ENCODE assay signal across 3 cellular contexts in the genomic region with DNA sequence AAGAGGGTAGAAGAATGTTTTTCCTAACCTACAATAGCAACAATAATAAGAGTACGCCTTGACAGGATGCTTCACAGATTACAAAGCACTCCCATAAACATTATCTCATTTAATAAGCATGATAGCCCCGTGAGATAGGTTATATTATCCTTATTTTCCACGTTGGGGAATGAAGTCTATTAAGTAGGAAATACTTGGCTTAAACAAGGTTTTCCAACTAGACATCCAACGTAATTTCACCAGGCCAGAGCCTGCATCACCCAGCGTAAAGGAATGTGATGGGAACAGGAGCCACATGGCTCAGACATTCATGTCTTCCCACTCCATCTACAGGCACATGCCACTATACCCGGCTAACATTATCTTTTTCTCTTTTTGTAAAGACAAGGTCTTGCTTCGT.
TF ChIP-seq lines count a peak whose summit lies in the region.

No MANE protein-coding gene starts in this region.

TF ChIP-seq in SK-N-SH, 30 proteins besides CTCF, POLR2A, EP300 and RAD21:
- no peak for TF ChIP-seq NFIC (IDR thresholded peaks at IDR 0.05; ENCODE audit: borderline replicate concordance)
- no peak for TF ChIP-seq POLR2AphosphoS5 (IDR thresholded peaks at IDR 0.05; ENCODE audit: low read depth, low read length)
- TF ChIP-seq TEAD4 (IDR thresholded peaks at IDR 0.05; ENCODE audit: borderline replicate concordance, insufficient read depth) = no peak
- TF ChIP-seq GABPA (IDR thresholded peaks at IDR 0.05; ENCODE audit: low read depth) = no peak
- TF ChIP-seq RXRA (IDR thresholded peaks at IDR 0.05; ENCODE audit: borderline replicate concordance, low read depth) = no peak
- TF ChIP-seq, protein P1, sequence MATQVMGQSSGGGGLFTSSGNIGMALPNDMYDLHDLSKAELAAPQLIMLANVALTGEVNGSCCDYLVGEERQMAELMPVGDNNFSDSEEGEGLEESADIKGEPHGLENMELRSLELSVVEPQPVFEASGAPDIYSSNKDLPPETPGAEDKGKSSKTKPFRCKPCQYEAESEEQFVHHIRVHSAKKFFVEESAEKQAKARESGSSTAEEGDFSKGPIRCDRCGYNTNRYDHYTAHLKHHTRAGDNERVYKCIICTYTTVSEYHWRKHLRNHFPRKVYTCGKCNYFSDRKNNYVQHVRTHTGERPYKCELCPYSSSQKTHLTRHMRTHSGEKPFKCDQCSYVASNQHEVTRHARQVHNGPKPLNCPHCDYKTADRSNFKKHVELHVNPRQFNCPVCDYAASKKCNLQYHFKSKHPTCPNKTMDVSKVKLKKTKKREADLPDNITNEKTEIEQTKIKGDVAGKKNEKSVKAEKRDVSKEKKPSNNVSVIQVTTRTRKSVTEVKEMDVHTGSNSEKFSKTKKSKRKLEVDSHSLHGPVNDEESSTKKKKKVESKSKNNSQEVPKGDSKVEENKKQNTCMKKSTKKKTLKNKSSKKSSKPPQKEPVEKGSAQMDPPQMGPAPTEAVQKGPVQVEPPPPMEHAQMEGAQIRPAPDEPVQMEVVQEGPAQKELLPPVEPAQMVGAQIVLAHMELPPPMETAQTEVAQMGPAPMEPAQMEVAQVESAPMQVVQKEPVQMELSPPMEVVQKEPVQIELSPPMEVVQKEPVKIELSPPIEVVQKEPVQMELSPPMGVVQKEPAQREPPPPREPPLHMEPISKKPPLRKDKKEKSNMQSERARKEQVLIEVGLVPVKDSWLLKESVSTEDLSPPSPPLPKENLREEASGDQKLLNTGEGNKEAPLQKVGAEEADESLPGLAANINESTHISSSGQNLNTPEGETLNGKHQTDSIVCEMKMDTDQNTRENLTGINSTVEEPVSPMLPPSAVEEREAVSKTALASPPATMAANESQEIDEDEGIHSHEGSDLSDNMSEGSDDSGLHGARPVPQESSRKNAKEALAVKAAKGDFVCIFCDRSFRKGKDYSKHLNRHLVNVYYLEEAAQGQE (IDR thresholded peaks at IDR 0.05; ENCODE audit: low read depth, low read length) = no peak
- TF ChIP-seq NRF1 (IDR thresholded peaks at IDR 0.05; ENCODE audit: low read depth, low read length) = no peak
- TF ChIP-seq, protein P2, sequence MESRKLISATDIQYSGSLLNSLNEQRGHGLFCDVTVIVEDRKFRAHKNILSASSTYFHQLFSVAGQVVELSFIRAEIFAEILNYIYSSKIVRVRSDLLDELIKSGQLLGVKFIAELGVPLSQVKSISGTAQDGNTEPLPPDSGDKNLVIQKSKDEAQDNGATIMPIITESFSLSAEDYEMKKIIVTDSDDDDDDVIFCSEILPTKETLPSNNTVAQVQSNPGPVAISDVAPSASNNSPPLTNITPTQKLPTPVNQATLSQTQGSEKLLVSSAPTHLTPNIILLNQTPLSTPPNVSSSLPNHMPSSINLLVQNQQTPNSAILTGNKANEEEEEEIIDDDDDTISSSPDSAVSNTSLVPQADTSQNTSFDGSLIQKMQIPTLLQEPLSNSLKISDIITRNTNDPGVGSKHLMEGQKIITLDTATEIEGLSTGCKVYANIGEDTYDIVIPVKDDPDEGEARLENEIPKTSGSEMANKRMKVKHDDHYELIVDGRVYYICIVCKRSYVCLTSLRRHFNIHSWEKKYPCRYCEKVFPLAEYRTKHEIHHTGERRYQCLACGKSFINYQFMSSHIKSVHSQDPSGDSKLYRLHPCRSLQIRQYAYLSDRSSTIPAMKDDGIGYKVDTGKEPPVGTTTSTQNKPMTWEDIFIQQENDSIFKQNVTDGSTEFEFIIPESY (IDR thresholded peaks at IDR 0.05; ENCODE audit: borderline replicate concordance, low read depth) = no peak
- no peak for TF ChIP-seq SMC3 (IDR thresholded peaks at IDR 0.05; ENCODE audit: low read depth, low read length)
- TF ChIP-seq EZH2phosphoT487 (IDR thresholded peaks at IDR 0.05; ENCODE audit: borderline replicate concordance, low read depth) = no peak
- no peak for TF ChIP-seq GATA2 (CRISPR knock-in tag; IDR thresholded peaks at IDR 0.05)

TF ChIP-seq in SK-N-SH treated with all-trans-retinoic acid at 6 μM for 48 hours, 23 proteins besides CTCF, POLR2A, EP300 and RAD21:
- no peak for TF ChIP-seq ZFP3 (CRISPR knock-in tag; IDR thresholded peaks at IDR 0.05)
- TF ChIP-seq, protein P3, sequence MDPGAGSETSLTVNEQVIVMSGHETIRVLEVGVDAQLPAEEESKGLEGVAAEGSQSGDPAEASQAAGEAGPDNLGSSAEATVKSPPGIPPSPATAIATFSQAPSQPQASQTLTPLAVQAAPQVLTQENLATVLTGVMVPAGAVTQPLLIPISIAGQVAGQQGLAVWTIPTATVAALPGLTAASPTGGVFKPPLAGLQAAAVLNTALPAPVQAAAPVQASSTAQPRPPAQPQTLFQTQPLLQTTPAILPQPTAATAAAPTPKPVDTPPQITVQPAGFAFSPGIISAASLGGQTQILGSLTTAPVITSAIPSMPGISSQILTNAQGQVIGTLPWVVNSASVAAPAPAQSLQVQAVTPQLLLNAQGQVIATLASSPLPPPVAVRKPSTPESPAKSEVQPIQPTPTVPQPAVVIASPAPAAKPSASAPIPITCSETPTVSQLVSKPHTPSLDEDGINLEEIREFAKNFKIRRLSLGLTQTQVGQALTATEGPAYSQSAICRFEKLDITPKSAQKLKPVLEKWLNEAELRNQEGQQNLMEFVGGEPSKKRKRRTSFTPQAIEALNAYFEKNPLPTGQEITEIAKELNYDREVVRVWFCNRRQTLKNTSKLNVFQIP (CRISPR knock-in tag; IDR thresholded peaks at IDR 0.05; ENCODE audit: borderline replicate concordance, low read depth) = no peak
- TF ChIP-seq TOX (CRISPR knock-in tag; IDR thresholded peaks at IDR 0.05; ENCODE audit: borderline replicate concordance) = no peak
- TF ChIP-seq, protein P4, sequence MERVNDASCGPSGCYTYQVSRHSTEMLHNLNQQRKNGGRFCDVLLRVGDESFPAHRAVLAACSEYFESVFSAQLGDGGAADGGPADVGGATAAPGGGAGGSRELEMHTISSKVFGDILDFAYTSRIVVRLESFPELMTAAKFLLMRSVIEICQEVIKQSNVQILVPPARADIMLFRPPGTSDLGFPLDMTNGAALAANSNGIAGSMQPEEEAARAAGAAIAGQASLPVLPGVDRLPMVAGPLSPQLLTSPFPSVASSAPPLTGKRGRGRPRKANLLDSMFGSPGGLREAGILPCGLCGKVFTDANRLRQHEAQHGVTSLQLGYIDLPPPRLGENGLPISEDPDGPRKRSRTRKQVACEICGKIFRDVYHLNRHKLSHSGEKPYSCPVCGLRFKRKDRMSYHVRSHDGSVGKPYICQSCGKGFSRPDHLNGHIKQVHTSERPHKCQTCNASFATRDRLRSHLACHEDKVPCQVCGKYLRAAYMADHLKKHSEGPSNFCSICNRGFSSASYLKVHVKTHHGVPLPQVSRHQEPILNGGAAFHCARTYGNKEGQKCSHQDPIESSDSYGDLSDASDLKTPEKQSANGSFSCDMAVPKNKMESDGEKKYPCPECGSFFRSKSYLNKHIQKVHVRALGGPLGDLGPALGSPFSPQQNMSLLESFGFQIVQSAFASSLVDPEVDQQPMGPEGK (CRISPR knock-in tag; IDR thresholded peaks at IDR 0.05; ENCODE audit: borderline replicate concordance) = no peak
- no peak for TF ChIP-seq CSDC2 (CRISPR knock-in tag; IDR thresholded peaks at IDR 0.05)
- no peak for TF ChIP-seq ARNTL (CRISPR knock-in tag; IDR thresholded peaks at IDR 0.05; ENCODE audit: borderline replicate concordance, low read depth)
- no peak for TF ChIP-seq ESRRG (CRISPR knock-in tag; IDR thresholded peaks at IDR 0.05)
- TF ChIP-seq ZFP30 (CRISPR knock-in tag; IDR thresholded peaks at IDR 0.05) = no peak
- TF ChIP-seq ISL1 (CRISPR knock-in tag; IDR thresholded peaks at IDR 0.05) = no peak
- TF ChIP-seq, protein P5, sequence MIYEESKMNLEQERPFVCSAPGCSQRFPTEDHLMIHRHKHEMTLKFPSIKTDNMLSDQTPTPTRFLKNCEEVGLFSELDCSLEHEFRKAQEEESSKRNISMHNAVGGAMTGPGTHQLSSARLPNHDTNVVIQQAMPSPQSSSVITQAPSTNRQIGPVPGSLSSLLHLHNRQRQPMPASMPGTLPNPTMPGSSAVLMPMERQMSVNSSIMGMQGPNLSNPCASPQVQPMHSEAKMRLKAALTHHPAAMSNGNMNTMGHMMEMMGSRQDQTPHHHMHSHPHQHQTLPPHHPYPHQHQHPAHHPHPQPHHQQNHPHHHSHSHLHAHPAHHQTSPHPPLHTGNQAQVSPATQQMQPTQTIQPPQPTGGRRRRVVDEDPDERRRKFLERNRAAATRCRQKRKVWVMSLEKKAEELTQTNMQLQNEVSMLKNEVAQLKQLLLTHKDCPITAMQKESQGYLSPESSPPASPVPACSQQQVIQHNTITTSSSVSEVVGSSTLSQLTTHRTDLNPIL (CRISPR knock-in tag; IDR thresholded peaks at IDR 0.05; ENCODE audit: low read depth) = no peak
- no peak for TF ChIP-seq GLIS3 (CRISPR knock-in tag; IDR thresholded peaks at IDR 0.05)
- no peak for TF ChIP-seq TCF4 (CRISPR knock-in tag; IDR thresholded peaks at IDR 0.05; ENCODE audit: borderline replicate concordance)

TF ChIP-seq in IMR-90, 13 proteins besides CTCF, POLR2A, EP300 and RAD21:
- TF ChIP-seq CHD1 (IDR thresholded peaks at IDR 0.05; ENCODE audit: low read depth, low read length) = no peak
- no peak for TF ChIP-seq FOS (IDR thresholded peaks at IDR 0.05; ENCODE audit: low read depth, low read length)
